Comparison of ENCODE assay signal across 23 cellular contexts in genomic region chr1:109786107-109786470, GRCh38. TPM values are rescaled to one million over a fixed set of nuclear protein-coding genes. Genes with fewer than 3 reads are reported as not detected.
A peak's percentile ranks its signal among the peaks of the same experiment; 100 is the strongest.
DNase-seq lines count a peak whose midpoint lies in the region; ATAC-seq, FAIRE-seq and TF ChIP-seq lines count a peak whose summit lies in the region.
"Had no signal": no experiment of that assay in that cellular context is flagged by ENCODE, and none has a peak within 500 bp of the region (broad histone marks: within the 10 kb centered on the region; RNA-seq: fewer than 3 reads in every experiment).

No MANE protein-coding gene starts in this region.

- intact Hi-C loops in right lobe of liver (cut with DNase I): no loop called here
- intact Hi-C loops in HepG2 (cut with micrococcal nuclease; ENCODE audit: unreplicated experiment): no loop called here
- intact Hi-C loops in breast epithelium (cut with DNase I; ENCODE audit: low total_unique reads): no loop called here

- ATAC-seq in right lobe of liver: no peak
- no peak for ATAC-seq in HepG2
- no peak for ATAC-seq in HG03457 (IDR thresholded peaks at IDR 0.05; ENCODE audit: unreplicated experiment)

- peak in 2 of 3 donors; percentile 15 to 19 for DNase-seq in right lobe of liver
- DNase-seq in HepG2 (ENCODE audit: low spot score): no peak
- DNase-seq in breast epithelium (ENCODE audit: low spot score in 2 of 2): no peak
- no peak for DNase-seq in retina
- DNase-seq in HFFc6: no peak
- DNase-seq: anterior cingulate cortex; CD4-positive, CD25-positive, alpha-beta regulatory T cell; DMS 273 treated with DMSO at 0.1 percent for 48 hours; NCI-H1105 treated with DMSO at 0.1 percent for 48 hours; nucleus accumbens had no signal

- TF ChIP-seq POLR2A in right lobe of liver (IDR thresholded peaks at IDR 0.05): no peak
- no peak for TF ChIP-seq POLR2A in HepG2 (IDR thresholded peaks at IDR 0.05; ENCODE audit: insufficient read depth in 1 of 2, low read depth in 2 of 2, low read length in 2 of 2)
- no peak for TF ChIP-seq POLR2A in breast epithelium (IDR thresholded peaks at IDR 0.05)

- H3K4me3 ChIP-seq in right lobe of liver (no peak overlapping the region), HepG2 (replicated peaks in 1 of 3; ENCODE audit: insufficient read depth in 1 of 3, low read depth in 2 of 3, low read length in 3 of 3) (no peak overlapping the region), breast epithelium (no peak overlapping the region)

- FAIRE-seq in HepG2 (lab: Jason Lieb, UNC): no peak
- FAIRE-seq: endometrium had no signal

- in situ Hi-C loops in HepG2 (cut with HindIII; ENCODE audit: extremely low pct_ligation_motif_present, low pct_unique_long_range_greater_than_20kb): no loop called here

- POLR2A ChIA-PET in HepG2 (lab: Yijun Ruan, JAX): no interaction called here

- no peak overlapping the region for H3K9ac ChIP-seq in HepG2 (ENCODE audit: insufficient read depth, low read depth, low read length)

- TF ChIP-seq CTCF in right lobe of liver (IDR thresholded peaks at IDR 0.05) (no peak), HepG2 (CRISPR knock-in tag; IDR thresholded peaks at IDR 0.05) (no peak), breast epithelium (IDR thresholded peaks at IDR 0.05) (no peak), nephron (IDR thresholded peaks at IDR 0.05; ENCODE audit: unreplicated experiment in 3 of 3) (no peak), HFFc6 (IDR thresholded peaks at IDR 0.05) (no peak)

- no peaks in the 10 kb centered on the region for H3K36me3 ChIP-seq in right lobe of liver
- H3K36me3 ChIP-seq in HepG2 (replicated peaks in 1 of 2; ENCODE audit: control insufficient read depth in 1 of 2, insufficient read depth in 2 of 2, low read length in 2 of 2): no peaks in the 10 kb centered on the region
- no peaks in the 10 kb centered on the region for H3K36me3 ChIP-seq in breast epithelium

- TF ChIP-seq EP300 in HepG2 (IDR thresholded peaks at IDR 0.05; ENCODE audit: low read depth in 2 of 2, low read length in 2 of 2): no peak
- no peak for TF ChIP-seq EP300 in HepG2 (CRISPR knock-in tag; IDR thresholded peaks at IDR 0.05; ENCODE audit: borderline replicate concordance)

- BruUV-seq in HepG2 (replicated peaks; lab: Mats Ljungman, UMichigan): no TSS peak

- peak overlapping the region; percentile 39 to 76 (median 52) for H3K27ac Mint-ChIP-seq in nephron
- H3K27ac Mint-ChIP-seq in HFFc6: no peak overlapping the region
- H3K27ac Mint-ChIP-seq: dendritic cell treated with granulocyte-macrophage colony-stimulating factor and Interleukin-4, amounts not matched to agents 40 ng/mL and 50 ng/mL, for 4 days; IgD-negative memory B cell had no signal

- H3K9me3 Mint-ChIP-seq in nephron: no peaks in the 10 kb centered on the region
- peaks cover 6% of the 10 kb centered on the region for H3K9me3 Mint-ChIP-seq in HFFc6
- H3K9me3 Mint-ChIP-seq: CD4-positive, CD25-positive, alpha-beta regulatory T cell had no signal

- WGBS in right lobe of liver (ENCODE audit: insufficient coverage, low coverage, low lambda C conversion rate, missing lambda C conversion rate): 71% methylated on average over 1 of the region's 5 CpGs
- WGBS in HepG2 (ENCODE audit: low lambda C conversion rate): 64% methylated on average over 5 of the region's 5 CpGs

- no peaks in the 10 kb centered on the region for H3K27me3 ChIP-seq in right lobe of liver
- peaks cover 0 to 3% of the 10 kb centered on the region in 2 experiments; a peak in 3 of 5 replicates for H3K27me3 ChIP-seq in HepG2 (ENCODE audit: control insufficient read depth in 1 of 2, insufficient read depth in 2 of 2, low read length in 2 of 2)
- no peaks in the 10 kb centered on the region for H3K27me3 ChIP-seq in breast epithelium

- H3K27ac ChIP-seq in right lobe of liver (no peak overlapping the region), HepG2 (ENCODE audit: extremely low read length, insufficient read depth, low read length) (no peak overlapping the region), breast epithelium (peak overlapping the region; percentile 2 to 32)
- H3K27ac ChIP-seq: VCaP had no signal

- H3K4me3 Mint-ChIP-seq in nephron (no peak overlapping the region), HFFc6 (no peak overlapping the region)
- H3K4me3 Mint-ChIP-seq: dendritic cell treated with granulocyte-macrophage colony-stimulating factor and Interleukin-4, amounts not matched to agents 40 ng/mL and 50 ng/mL, for 4 days; IgD-negative memory B cell had no signal

- no peaks in the 10 kb centered on the region for H3K4me1 ChIP-seq in right lobe of liver
- peaks cover 41% of the 10 kb centered on the region for H3K4me1 ChIP-seq in HepG2 (ENCODE audit: insufficient read depth, low read length)
- H3K4me1 ChIP-seq in breast epithelium: peaks cover 6 to 12% of the 10 kb centered on the region in 2 donors

- H4K20me1 ChIP-seq in HepG2 (ENCODE audit: insufficient read depth, low read length): no peaks in the 10 kb centered on the region

- H3K36me3 Mint-ChIP-seq in nephron (ENCODE audit: low read depth) (no peaks in the 10 kb centered on the region), HFFc6 (ENCODE audit: low read depth) (peaks cover 4% of the 10 kb centered on the region; the same call in 1 of the 2 replicates)
- H3K36me3 Mint-ChIP-seq: CD4-positive, CD25-positive, alpha-beta regulatory T cell; IgD-negative memory B cell had no signal

- H3K9me3 ChIP-seq in right lobe of liver (no peaks in the 10 kb centered on the region), HepG2 (ENCODE audit: low read length) (peaks cover 2% of the 10 kb centered on the region), breast epithelium (no peaks in the 10 kb centered on the region)

- H3K27me3 Mint-ChIP-seq in nephron (ENCODE audit: low read depth): peaks cover 5% of the 10 kb centered on the region
- no peaks in the 10 kb centered on the region; the same call in 1 of the 2 replicates for H3K27me3 Mint-ChIP-seq in HFFc6 (ENCODE audit: insufficient read depth)
- H3K27me3 Mint-ChIP-seq: CD4-positive, CD25-positive, alpha-beta regulatory T cell had no signal

- no peak overlapping the region for H2AFZ ChIP-seq in HepG2 (ENCODE audit: low read length)

- no peak for TF ChIP-seq RAD21 in HepG2 (CRISPR knock-in tag; IDR thresholded peaks at IDR 0.05)

- CTCF ChIA-PET in HepG2 (lab: Yijun Ruan, JAX; ENCODE audit: low intra/inter-chr PET ratio, low total read pairs): no interaction called here

- no peaks in the 10 kb centered on the region for H3K79me2 ChIP-seq in HepG2 (ENCODE audit: insufficient read depth, low read length)

- H3K4me2 ChIP-seq in HepG2 (ENCODE audit: low read depth, low read length): no peak overlapping the region

- H3K4me1 Mint-ChIP-seq in nephron (peaks cover 61% of the 10 kb centered on the region), HFFc6 (ENCODE audit: low read depth) (peaks cover 65% of the 10 kb centered on the region)

RNA-seq across cellular contexts. Expression of gene EPS8L3, which starts 22.4 kb away (rescaled TPM):
- 1 to 10 TPM in 3 of 6 experiments, not detected in 3; 3.2 to 4.7 (median 3.3) TPM for total RNA-seq in right lobe of liver
- total RNA-seq in HepG2 (2016; rRNA removed; fragmentation: Illumina TruSeq; extraction: Trizol): 7.6 and 18.2 TPM in 2 replicates
- total RNA-seq in HepG2 (2016; cell fraction: cytosol; rRNA removed; fragmentation: Illumina TruSeq; extraction: Trizol; ENCODE audit: low read depth): 3.1 and 3.5 TPM in 2 replicates
- total RNA-seq in HepG2 (2016; cell fraction: insoluble cytoplasmic fraction; rRNA removed; fragmentation: Illumina TruSeq; extraction: Trizol): 6.3 and 18.1 TPM in 2 replicates
- 4.6 and 5.1 TPM in 2 replicates for total RNA-seq in HepG2 (2016; cell fraction: membrane; rRNA removed; fragmentation: Illumina TruSeq; extraction: Trizol)
- total RNA-seq in HepG2 (2016; cell fraction: nucleus; rRNA removed; fragmentation: Illumina TruSeq; extraction: Trizol): 21.5 and 27.6 TPM in 2 replicates
- 106 and 127 TPM in 2 replicates for polyA plus RNA-seq in HepG2 (2011; rRNA removed)
- 24.6 and 30.4 TPM in 2 replicates for polyA plus RNA-seq in HepG2 (2011; cell fraction: cytosol; rRNA removed)
- 854 and 1,047 TPM in 2 replicates for polyA plus RNA-seq in HepG2 (2011; cell fraction: nucleus; rRNA removed)
- 79.1 and 95.8 TPM in 2 replicates for polyA plus RNA-seq in HepG2 (2012)
- polyA plus RNA-seq in HepG2 (2016; cell fraction: cytosol; fragmentation: Illumina TruSeq; extraction: Trizol; ENCODE audit: low read depth): 3.0 and 3.7 TPM in 2 replicates
- polyA plus RNA-seq in HepG2 (2016; cell fraction: insoluble cytoplasmic fraction; fragmentation: Illumina TruSeq; extraction: Trizol; ENCODE audit: low read depth): 11.9 and 13.8 TPM in 2 replicates
- polyA plus RNA-seq in HepG2 (2016; cell fraction: membrane; fragmentation: Illumina TruSeq; extraction: Trizol; ENCODE audit: low read depth): 4.6 and 5.0 TPM in 2 replicates
- polyA plus RNA-seq in HepG2 (2016; cell fraction: nucleus; fragmentation: Illumina TruSeq; extraction: Trizol; ENCODE audit: insufficient read depth, low read depth): 139 and 140 TPM in 2 replicates
- 2.2 and 43.5 TPM in 2 replicates for polyA minus RNA-seq in HepG2 (2011; rRNA and poly(A)+ RNA removed; ENCODE audit: low replicate concordance)
- polyA minus RNA-seq in HepG2 (2011; cell fraction: cytosol; rRNA and poly(A)+ RNA removed): 15.7 and 17.0 TPM in 2 replicates
- 107 and 127 TPM in 2 replicates for polyA minus RNA-seq in HepG2 (2011; cell fraction: nucleus; rRNA and poly(A)+ RNA removed)
- total RNA-seq in breast epithelium: 1 to 10 TPM in 1 of 3 donors, not detected in 2; 3.6 TPM
- total RNA-seq in HFFc6 (2021; fragmentation: NEBNext Ultra II Directional; extraction: Animal tissue kit (Norgen Biotek cat#: 25700)): not detected
- total RNA-seq: cardiac septum; CD4-positive, CD25-positive, alpha-beta regulatory T cell; fibroblast of lung; glomerular endothelial cell; lung microvascular endothelial cell; M059J; myocyte; Right ventricle myocardium superior had no signal
- polyA plus RNA-seq: CD4-positive, CD25-positive, alpha-beta regulatory T cell; fibroblast of lung; IgD-negative memory B cell had no signal

RNA-seq across cellular contexts. Expression of gene GSTM3, which starts 45.3 kb away (rescaled TPM):
- total RNA-seq in right lobe of liver (10 to 100 TPM in 3 of 6 experiments, 1 to 10 TPM in 3; 1.2 to 19.2 (median 10.6) TPM), HepG2 (2016; rRNA removed; fragmentation: Illumina TruSeq; extraction: Trizol) (127 and 150 TPM in 2 replicates), breast epithelium (100 to 1,000 TPM in 2 of 3 donors, 10 to 100 TPM in 1; 40.0 to 226 (median 105) TPM)
- 35.2 and 40.3 TPM in 2 replicates for total RNA-seq in HepG2 (2016; cell fraction: cytosol; rRNA removed; fragmentation: Illumina TruSeq; extraction: Trizol; ENCODE audit: low read depth)
- total RNA-seq in HepG2 (2016; cell fraction: insoluble cytoplasmic fraction; rRNA removed; fragmentation: Illumina TruSeq; extraction: Trizol): 127 and 162 TPM in 2 replicates
- total RNA-seq in HepG2 (2016; cell fraction: membrane; rRNA removed; fragmentation: Illumina TruSeq; extraction: Trizol): 35.2 and 39.0 TPM in 2 replicates
- total RNA-seq in HepG2 (2016; cell fraction: nucleus; rRNA removed; fragmentation: Illumina TruSeq; extraction: Trizol): 49.3 and 64.9 TPM in 2 replicates
- polyA plus RNA-seq in HepG2 (2011; rRNA removed): 124 and 142 TPM in 2 replicates
- 105 and 126 TPM in 2 replicates for polyA plus RNA-seq in HepG2 (2011; cell fraction: cytosol; rRNA removed)
- 39.2 and 41.5 TPM in 2 replicates for polyA plus RNA-seq in HepG2 (2011; cell fraction: nucleus; rRNA removed)
- 102 and 104 TPM in 2 replicates for polyA plus RNA-seq in HepG2 (2012)
- polyA plus RNA-seq in HepG2 (2016; cell fraction: cytosol; fragmentation: Illumina TruSeq; extraction: Trizol; ENCODE audit: low read depth): 37.0 and 38.1 TPM in 2 replicates
- polyA plus RNA-seq in HepG2 (2016; cell fraction: insoluble cytoplasmic fraction; fragmentation: Illumina TruSeq; extraction: Trizol; ENCODE audit: low read depth): 128 and 138 TPM in 2 replicates
- 28.9 and 29.1 TPM in 2 replicates for polyA plus RNA-seq in HepG2 (2016; cell fraction: membrane; fragmentation: Illumina TruSeq; extraction: Trizol; ENCODE audit: low read depth)
- 66.5 and 79.1 TPM in 2 replicates for polyA plus RNA-seq in HepG2 (2016; cell fraction: nucleus; fragmentation: Illumina TruSeq; extraction: Trizol; ENCODE audit: insufficient read depth, low read depth)
- polyA minus RNA-seq in HepG2 (2011; rRNA and poly(A)+ RNA removed; ENCODE audit: low replicate concordance): 34.6 and 95.6 TPM in 2 replicates
- 31.6 and 39.1 TPM in 2 replicates for polyA minus RNA-seq in HepG2 (2011; cell fraction: cytosol; rRNA and poly(A)+ RNA removed)
- polyA minus RNA-seq in HepG2 (2011; cell fraction: nucleus; rRNA and poly(A)+ RNA removed): 15.7 and 24.2 TPM in 2 replicates
- 10 to 100 TPM; 36.9 to 51.3 (median 43.6) TPM for total RNA-seq in HFFc6 (2021; fragmentation: NEBNext Ultra II Directional; extraction: Animal tissue kit (Norgen Biotek cat#: 25700))

Comparison
In these comparisons a context has a peak if more than half of its experiments do, and no peak if none do; other contexts are left out.
1. DNase-seq: peak in right lobe of liver (2 of 3); none in HepG2 (single experiment), breast epithelium (0 of 2), retina (single experiment) and HFFc6 (single experiment).
2. H3K27ac ChIP-seq: peak in breast epithelium (2 of 2); none in right lobe of liver (0 of 3) and HepG2 (single experiment).